Comparison of ENCODE assay signal across 24 cellular contexts in genomic region chr12:92601680-92602079, GRCh38.
DNase-seq lines count a peak whose midpoint lies in the region; ATAC-seq and TF ChIP-seq lines count a peak whose summit lies in the region.
"Had no signal": no experiment of that assay in that cellular context is flagged by ENCODE, and none has a peak within 500 bp of the region (broad histone marks: within the 10 kb centered on the region; RNA-seq: fewer than 3 reads in every experiment).

No MANE protein-coding gene starts in this region.

- peak overlapping the region; percentile 79 for H3K27ac ChIP-seq in SJSA1
- H3K27ac ChIP-seq: BLaER1, lower lobe of right lung, psoas muscle, RWPE1, upper lobe of right lung had no signal

- peaks cover 65% of the 10 kb centered on the region for H3K4me1 Mint-ChIP-seq in activated naive CD8-positive, alpha-beta T cell (ENCODE audit: low read depth)
- peaks cover 48% of the 10 kb centered on the region for H3K4me1 Mint-ChIP-seq in activated naive CD8-positive, alpha-beta T cell treated with anti-CD3 and anti-CD28 coated beads, Interleukin-2, amount 50 U/mL, for 24 hours
- no peaks in the 10 kb centered on the region for H3K4me1 Mint-ChIP-seq in endothelial cell (ENCODE audit: unreplicated experiment)
- H3K4me1 Mint-ChIP-seq in stimulated activated naive B cell treated with anti-CD40 and anti-IgM and Interleukin-4, amounts not matched to agents 10 μg/mL and 1 μg/mL and 100 μg/mL, for 72 hours, result peaks cover 17 to 33% of the 10 kb centered on the region in 2 donors
- peaks cover 0 to 42% (median 35%) of the 10 kb centered on the region in 3 donors for H3K4me1 Mint-ChIP-seq in T-cell
- H3K4me1 Mint-ChIP-seq: WTC11 had no signal

- TF ChIP-seq CTCF in endothelial cell (IDR thresholded peaks at IDR 0.05; ENCODE audit: unreplicated experiment) (no peak), omental fat pad (IDR thresholded peaks at IDR 0.05) (no peak)

- H3K4me3 Mint-ChIP-seq in activated naive CD8-positive, alpha-beta T cell, result no peak overlapping the region
- H3K4me3 Mint-ChIP-seq in activated naive CD8-positive, alpha-beta T cell treated with anti-CD3 and anti-CD28 coated beads, Interleukin-2, amount 50 U/mL, for 24 hours, result no peak overlapping the region
- H3K4me3 Mint-ChIP-seq in endothelial cell (ENCODE audit: unreplicated experiment) (peak overlapping the region; percentile 54), T-cell (no peak overlapping the region)
- H3K4me3 Mint-ChIP-seq in stimulated activated naive B cell treated with anti-CD40 and anti-IgM and Interleukin-4, amounts not matched to agents 10 μg/mL and 1 μg/mL and 100 μg/mL, for 72 hours, result no peak overlapping the region
- H3K4me3 Mint-ChIP-seq: activated CD4-positive, alpha-beta memory T cell treated with anti-CD3 and anti-CD28 coated beads for 36 hours; WTC11 had no signal

- H3K27me3 ChIP-seq in SJSA1 (replicated peaks), result no peaks in the 10 kb centered on the region
- H3K27me3 ChIP-seq: BLaER1, upper lobe of right lung had no signal

- peak overlapping the region; percentile 87 for H3K27ac Mint-ChIP-seq in activated naive CD8-positive, alpha-beta T cell
- no peak overlapping the region for H3K27ac Mint-ChIP-seq in activated naive CD8-positive, alpha-beta T cell treated with anti-CD3 and anti-CD28 coated beads, Interleukin-2, amount 50 U/mL, for 24 hours
- no peak overlapping the region for H3K27ac Mint-ChIP-seq in endothelial cell (ENCODE audit: unreplicated experiment)
- H3K27ac Mint-ChIP-seq in stimulated activated naive B cell treated with anti-CD40 and anti-IgM and Interleukin-4, amounts not matched to agents 10 μg/mL and 1 μg/mL and 100 μg/mL, for 72 hours, result peak overlapping the region; percentile 44
- H3K27ac Mint-ChIP-seq in T-cell, result peak overlapping the region in 1 of 2 donors; percentile 21
- H3K27ac Mint-ChIP-seq: activated CD4-positive, alpha-beta memory T cell treated with anti-CD3 and anti-CD28 coated beads for 36 hours; WTC11 had no signal

- DNase-seq in activated naive CD8-positive, alpha-beta T cell treated with anti-CD3 and anti-CD28 coated beads, Interleukin-2, amount 50 U/mL, for 24 hours, result no peak
- DNase-seq in SJSA1 (ENCODE audit: low read depth in 1 of 2, low spot score in 2 of 2), result no peak
- no peak for DNase-seq in endothelial cell (ENCODE audit: low spot score)
- DNase-seq in stimulated activated naive B cell treated with anti-CD40 and anti-IgM and Interleukin-4, amounts not matched to agents 10 μg/mL and 1 μg/mL and 100 μg/mL, for 72 hours, result no peak
- DNase-seq in T-cell, result no peak
- DNase-seq in omental fat pad (ENCODE audit: low spot score), result no peak
- DNase-seq: ACHN; activated CD4-positive, alpha-beta memory T cell treated with anti-CD3 and anti-CD28 coated beads for 36 hours; activated effector memory CD4-positive, alpha-beta T cell treated with Interleukin-2 at 50 U/mL for 16 hours; cortex of kidney; lower lobe of right lung; NCI-H1092 treated with DMSO at 0.1 percent for 48 hours; NCI-H1930; NCI-H2227 treated with DMSO at 0.1 percent for 48 hours; NCI-H69; psoas muscle; substantia nigra; T-helper 9 cell; upper lobe of right lung had no signal

- H3K9me3 ChIP-seq in SJSA1 (replicated peaks), result peaks cover 3% of the 10 kb centered on the region; the same call in 1 of the 2 replicates
- H3K9me3 ChIP-seq: psoas muscle, upper lobe of right lung had no signal

- CTCF ChIA-PET in T-cell (lab: Charles Lee), result no interaction called here

- no peaks in the 10 kb centered on the region for H3K36me3 ChIP-seq in SJSA1
- H3K36me3 ChIP-seq: BLaER1, lower lobe of right lung, upper lobe of right lung had no signal

- no peaks in the 10 kb centered on the region for H3K27me3 Mint-ChIP-seq in activated naive CD8-positive, alpha-beta T cell
- no peaks in the 10 kb centered on the region for H3K27me3 Mint-ChIP-seq in activated naive CD8-positive, alpha-beta T cell treated with anti-CD3 and anti-CD28 coated beads, Interleukin-2, amount 50 U/mL, for 24 hours
- H3K27me3 Mint-ChIP-seq in endothelial cell (ENCODE audit: unreplicated experiment), result peaks cover 1% of the 10 kb centered on the region
- H3K27me3 Mint-ChIP-seq in stimulated activated naive B cell treated with anti-CD40 and anti-IgM and Interleukin-4, amounts not matched to agents 10 μg/mL and 1 μg/mL and 100 μg/mL, for 72 hours, result no peaks in the 10 kb centered on the region
- H3K27me3 Mint-ChIP-seq in T-cell, result no peaks in the 10 kb centered on the region
- H3K27me3 Mint-ChIP-seq: activated CD4-positive, alpha-beta memory T cell treated with anti-CD3 and anti-CD28 coated beads for 36 hours had no signal

- H3K4me3 ChIP-seq in SJSA1, result no peak overlapping the region
- H3K4me3 ChIP-seq: BLaER1, lower lobe of right lung, psoas muscle, upper lobe of right lung had no signal

- peaks cover 24% of the 10 kb centered on the region for H3K9me3 Mint-ChIP-seq in activated naive CD8-positive, alpha-beta T cell (ENCODE audit: low read depth)
- H3K9me3 Mint-ChIP-seq in activated naive CD8-positive, alpha-beta T cell treated with anti-CD3 and anti-CD28 coated beads, Interleukin-2, amount 50 U/mL, for 24 hours, result peaks cover 33% of the 10 kb centered on the region
- H3K9me3 Mint-ChIP-seq in endothelial cell (ENCODE audit: unreplicated experiment) (peaks cover 12% of the 10 kb centered on the region), T-cell (peaks cover 12 to 31% (median 14%) of the 10 kb centered on the region in 3 donors)
- peaks cover 26 to 32% of the 10 kb centered on the region in 2 donors for H3K9me3 Mint-ChIP-seq in stimulated activated naive B cell treated with anti-CD40 and anti-IgM and Interleukin-4, amounts not matched to agents 10 μg/mL and 1 μg/mL and 100 μg/mL, for 72 hours

- POLR2A ChIA-PET in T-cell (lab: Charles Lee), result no interaction called here

- ATAC-seq in activated naive CD8-positive, alpha-beta T cell treated with anti-CD3 and anti-CD28 coated beads, Interleukin-2, amount 50 U/mL, for 24 hours, result no peak
- ATAC-seq in stimulated activated naive B cell treated with anti-CD40 and anti-IgM and Interleukin-4, amounts not matched to agents 10 μg/mL and 1 μg/mL and 100 μg/mL, for 72 hours (replicated peaks), result peak in 1 of 2 donors; percentile 57
- ATAC-seq in T-cell (replicated peaks in 1 of 4) (no peak), GM18858 (IDR thresholded peaks at IDR 0.05; ENCODE audit: unreplicated experiment) (no peak), omental fat pad (ENCODE audit: low FRiP score) (no peak)
- ATAC-seq: lower lobe of right lung, psoas muscle, upper lobe of right lung, WTC11 had no signal

- peaks cover 21% of the 10 kb centered on the region for H3K4me1 ChIP-seq in SJSA1 (replicated peaks)
- H3K4me1 ChIP-seq: psoas muscle had no signal

- H3K36me3 Mint-ChIP-seq in activated naive CD8-positive, alpha-beta T cell, result peaks cover 19% of the 10 kb centered on the region
- H3K36me3 Mint-ChIP-seq in activated naive CD8-positive, alpha-beta T cell treated with anti-CD3 and anti-CD28 coated beads, Interleukin-2, amount 50 U/mL, for 24 hours (ENCODE audit: low read depth), result peaks cover 22% of the 10 kb centered on the region
- H3K36me3 Mint-ChIP-seq in endothelial cell (ENCODE audit: low read depth, unreplicated experiment) (peaks cover 19% of the 10 kb centered on the region), T-cell (peaks cover 21% of the 10 kb centered on the region)
- peaks cover 19 to 24% of the 10 kb centered on the region in 2 donors for H3K36me3 Mint-ChIP-seq in stimulated activated naive B cell treated with anti-CD40 and anti-IgM and Interleukin-4, amounts not matched to agents 10 μg/mL and 1 μg/mL and 100 μg/mL, for 72 hours

Comparison
In these comparisons a context has a peak if more than half of its experiments do, and no peak if none do; other contexts are left out.
1. H3K27ac Mint-ChIP-seq: peak in activated naive CD8-positive, alpha-beta T cell (single experiment) and stimulated activated naive B cell treated with anti-CD40 and anti-IgM and Interleukin-4, amounts not matched to agents 10 μg/mL and 1 μg/mL and 100 μg/mL, for 72 hours (single experiment); none in activated naive CD8-positive, alpha-beta T cell treated with anti-CD3 and anti-CD28 coated beads, Interleukin-2, amount 50 U/mL, for 24 hours (single experiment) and endothelial cell (single experiment).